Comparison of ENCODE assay signal across 10 cellular contexts in genomic region chr9:14313378-14313940, GRCh38. TPM values are rescaled to one million over a fixed set of nuclear protein-coding genes. Genes with fewer than 3 reads are reported as not detected.
DNase-seq lines count a peak whose midpoint lies in the region; ATAC-seq and TF ChIP-seq lines count a peak whose summit lies in the region.
"Had no signal": no experiment of that assay in that cellular context is flagged by ENCODE, and none has a peak within 500 bp of the region (broad histone marks: within the 10 kb centered on the region; RNA-seq: fewer than 3 reads in every experiment).

No MANE protein-coding gene starts in this region.

- H3K4me1 Mint-ChIP-seq in CD4-positive, CD25-positive, alpha-beta regulatory T cell = peaks cover 0 to 28% (median 8%) of the 10 kb centered on the region in 4 donors
- H3K4me1 Mint-ChIP-seq in IgD-negative memory B cell = peaks cover 7 to 26% (median 17%) of the 10 kb centered on the region in 3 donors
- peaks cover 14% of the 10 kb centered on the region for H3K4me1 Mint-ChIP-seq in activated naive CD8-positive, alpha-beta T cell treated with anti-CD3 and anti-CD28 coated beads, Interleukin-2, amount 10 ng/mL, durations not matched to agents 7 days and 5 days

- peaks cover 24% of the 10 kb centered on the region for H3K4me1 ChIP-seq in CD4-positive, CD25-positive, alpha-beta regulatory T cell (ENCODE audit: control insufficient read depth, insufficient read depth, low read length, poor library complexity, severe bottlenecking)
- H3K4me1 ChIP-seq in right cardiac atrium (ENCODE audit: control insufficient read depth, insufficient read depth, low read length) = no peaks in the 10 kb centered on the region

- intact Hi-C loops in right cardiac atrium (cut with DNase I) = loop anchor here in 3 of 4 donors (5.0 to 10.0 kb wide), 5 partner anchors 41 to 286 kb away; no protein-coding TSS in a partner anchor

- ATAC-seq in CD4-positive, CD25-positive, alpha-beta regulatory T cell (ENCODE audit: low read depth in 2 of 2) = no peak
- ATAC-seq in activated naive CD8-positive, alpha-beta T cell treated with anti-CD3 and anti-CD28 coated beads, Interleukin-2, amount 10 ng/mL, durations not matched to agents 7 days and 5 days (ENCODE audit: low read depth) = no peak
- ATAC-seq in right cardiac atrium = no peak
- ATAC-seq in GM21381 (IDR thresholded peaks at IDR 0.05; ENCODE audit: unreplicated experiment) = no peak

- TF ChIP-seq CTCF in retinal pigment epithelial cell (conservative IDR thresholded peaks at IDR 0.05; ENCODE audit: low read depth, low read length) = no peak

- peak overlapping the region; percentile 68 to 84 (median 74) for H3K4me3 Mint-ChIP-seq in CD4-positive, CD25-positive, alpha-beta regulatory T cell
- H3K4me3 Mint-ChIP-seq in IgD-negative memory B cell = peak overlapping the region; percentile 81 to 89 (median 86)
- peak overlapping the region; percentile 75 for H3K4me3 Mint-ChIP-seq in activated naive CD8-positive, alpha-beta T cell treated with anti-CD3 and anti-CD28 coated beads, Interleukin-2, amount 10 ng/mL, durations not matched to agents 7 days and 5 days

- no peak overlapping the region for H3K4me3 ChIP-seq in CD4-positive, CD25-positive, alpha-beta regulatory T cell (ENCODE audit: low read depth, low read length)
- H3K4me3 ChIP-seq in right cardiac atrium (ENCODE audit: low read length) (peak overlapping the region; percentile 89), retinal pigment epithelial cell (ENCODE audit: low read length) (peak overlapping the region; percentile 98)

- H3K27ac ChIP-seq in CD4-positive, CD25-positive, alpha-beta regulatory T cell (ENCODE audit: insufficient read depth, low read length, poor library complexity, severe bottlenecking) = no peak overlapping the region
- H3K27ac ChIP-seq in right cardiac atrium (ENCODE audit: low read length) = peak overlapping the region; percentile 95
- H3K27ac ChIP-seq: HL-60, neutrophil had no signal

- H3K9me3 Mint-ChIP-seq in CD4-positive, CD25-positive, alpha-beta regulatory T cell = peaks cover 0 to 11% (median 1%) of the 10 kb centered on the region in 7 donors
- peaks cover 0 to 3% (median 0%) of the 10 kb centered on the region in 3 donors for H3K9me3 Mint-ChIP-seq in IgD-negative memory B cell
- H3K9me3 Mint-ChIP-seq in activated naive CD8-positive, alpha-beta T cell treated with anti-CD3 and anti-CD28 coated beads, Interleukin-2, amount 10 ng/mL, durations not matched to agents 7 days and 5 days = no peaks in the 10 kb centered on the region

- H3K27me3 Mint-ChIP-seq in CD4-positive, CD25-positive, alpha-beta regulatory T cell = peaks cover 63% of the 10 kb centered on the region
- peaks cover 37% of the 10 kb centered on the region for H3K27me3 Mint-ChIP-seq in IgD-negative memory B cell
- peaks cover 57% of the 10 kb centered on the region for H3K27me3 Mint-ChIP-seq in activated naive CD8-positive, alpha-beta T cell treated with anti-CD3 and anti-CD28 coated beads, Interleukin-2, amount 10 ng/mL, durations not matched to agents 7 days and 5 days

- no peak for DNase-seq in CD4-positive, CD25-positive, alpha-beta regulatory T cell
- peak; percentile 32 for DNase-seq in activated naive CD8-positive, alpha-beta T cell treated with anti-CD3 and anti-CD28 coated beads, Interleukin-2, amount 10 ng/mL, durations not matched to agents 7 days and 5 days
- peak in 1 of 3 donors; percentile 70 for DNase-seq in right cardiac atrium
- no peak for DNase-seq in retinal pigment epithelial cell (ENCODE audit: low read depth)
- no peak for DNase-seq in NCI-H2029 treated with DMSO at 0.1 percent for 48 hours (lab: John Stamatoyannopoulos, UW)
- DNase-seq in Ammon's horn (ENCODE audit: low spot score) = no peak

- under 1% methylated on average over 33 of the region's 33 CpGs for WGBS in right cardiac atrium

- no peaks in the 10 kb centered on the region for H3K36me3 ChIP-seq in CD4-positive, CD25-positive, alpha-beta regulatory T cell (ENCODE audit: control insufficient read depth, insufficient read depth, low read length)
- H3K36me3 ChIP-seq: neutrophil had no signal

- H3K9me3 ChIP-seq in CD4-positive, CD25-positive, alpha-beta regulatory T cell (ENCODE audit: control insufficient read depth in 2 of 2, low read length in 2 of 2) = no peaks in the 10 kb centered on the region
- no peaks in the 10 kb centered on the region for H3K9me3 ChIP-seq in right cardiac atrium (ENCODE audit: control insufficient read depth, low read length)
- H3K9me3 ChIP-seq: neutrophil had no signal

- H3K36me3 Mint-ChIP-seq in CD4-positive, CD25-positive, alpha-beta regulatory T cell = peaks cover 3% of the 10 kb centered on the region
- no peaks in the 10 kb centered on the region for H3K36me3 Mint-ChIP-seq in IgD-negative memory B cell
- H3K36me3 Mint-ChIP-seq in activated naive CD8-positive, alpha-beta T cell treated with anti-CD3 and anti-CD28 coated beads, Interleukin-2, amount 10 ng/mL, durations not matched to agents 7 days and 5 days = peaks cover 6% of the 10 kb centered on the region

- no peak overlapping the region for H3K27ac Mint-ChIP-seq in CD4-positive, CD25-positive, alpha-beta regulatory T cell
- H3K27ac Mint-ChIP-seq in IgD-negative memory B cell = no peak overlapping the region
- peak overlapping the region; percentile 21 for H3K27ac Mint-ChIP-seq in activated naive CD8-positive, alpha-beta T cell treated with anti-CD3 and anti-CD28 coated beads, Interleukin-2, amount 10 ng/mL, durations not matched to agents 7 days and 5 days

- POLR2A ChIA-PET in activated naive CD8-positive, alpha-beta T cell treated with anti-CD3 and anti-CD28 coated beads, Interleukin-2, amount 10 ng/mL, durations not matched to agents 7 days and 5 days (lab: Charles Lee) = no interaction called here

- H3K27me3 ChIP-seq in CD4-positive, CD25-positive, alpha-beta regulatory T cell (ENCODE audit: control insufficient read depth, insufficient read depth, low read length) = peaks cover 32% of the 10 kb centered on the region
- no peaks in the 10 kb centered on the region for H3K27me3 ChIP-seq in right cardiac atrium (ENCODE audit: control insufficient read depth, insufficient read depth)

RNA-seq across cellular contexts. Expression of gene NFIB, which starts 0.5 kb away (rescaled TPM):
- total RNA-seq in CD4-positive, CD25-positive, alpha-beta regulatory T cell = 0.20 TPM
- not detected for polyA plus RNA-seq in CD4-positive, CD25-positive, alpha-beta regulatory T cell
- not detected for polyA plus RNA-seq in IgD-negative memory B cell
- total RNA-seq in activated naive CD8-positive, alpha-beta T cell treated with anti-CD3 and anti-CD28 coated beads, Interleukin-2, amount 10 ng/mL, durations not matched to agents 7 days and 5 days = not detected
- total RNA-seq in right cardiac atrium = 100 to 1,000 TPM; 125 to 143 (median 134) TPM
- polyA plus RNA-seq in right cardiac atrium = 22.5 TPM

Comparison
In these comparisons a context has a peak if more than half of its experiments do, and no peak if none do; other contexts are left out.
1. RNA of gene NFIB, which starts 0.5 kb away (total RNA-seq): 125 to 143 TPM in right cardiac atrium; not detected in activated naive CD8-positive, alpha-beta T cell treated with anti-CD3 and anti-CD28 coated beads, Interleukin-2, amount 10 ng/mL, durations not matched to agents 7 days and 5 days and 0.20 TPM in CD4-positive, CD25-positive, alpha-beta regulatory T cell (single experiment); every median in the first group is over 100 times any median in the second.
2. Peak in every context shown above with its lines, with median percentiles within 50 percentile points of each other: H3K4me3 Mint-ChIP-seq.